ENCODE assay signal across 8 cellular contexts in genomic region chr9:107750741-107751521, GRCh38.
DNase-seq lines count a peak whose midpoint lies in the region; ATAC-seq and TF ChIP-seq lines count a peak whose summit lies in the region.

No MANE protein-coding gene starts in this region.

- WGBS in ovary, 3 donors: 3 to 6% (median 6%) methylated on average over 8 of the region's 8 CpGs

- H3K4me1 ChIP-seq in Peyer's patch: peaks cover 0 to 29% (median 0%) of the 10 kb centered on the region in 4 donors
- H3K4me1 ChIP-seq in fibroblast of lung (ENCODE audit: control insufficient read depth, extremely low read depth, insufficient read depth, low read length): peaks cover 28% of the 10 kb centered on the region
- H3K4me1 ChIP-seq in ovary (ENCODE audit: insufficient read depth): peaks cover 13% of the 10 kb centered on the region
- H3K4me1 ChIP-seq in CD8-positive, alpha-beta T cell (ENCODE audit: insufficient read depth, low read length): no peaks in the 10 kb centered on the region
- H3K4me1 ChIP-seq in effector memory CD4-positive, alpha-beta T cell (ENCODE audit: control insufficient read depth, insufficient read depth, low read length, poor library complexity, severe bottlenecking): no peaks in the 10 kb centered on the region

- H3K4me1 Mint-ChIP-seq in CD8-positive, alpha-beta T cell (ENCODE audit: low read depth): no peaks in the 10 kb centered on the region

- H3K27ac Mint-ChIP-seq in CD8-positive, alpha-beta T cell: no peak overlapping the region

- TF ChIP-seq POLR2A in Peyer's patch (IDR thresholded peaks at IDR 0.05): no peak
- no peak for TF ChIP-seq POLR2A in ovary (IDR thresholded peaks at IDR 0.05)

- H3K36me3 ChIP-seq in Peyer's patch: no peaks in the 10 kb centered on the region
- H3K36me3 ChIP-seq in fibroblast of lung (ENCODE audit: control insufficient read depth, insufficient read depth, low read length): no peaks in the 10 kb centered on the region
- H3K36me3 ChIP-seq in ovary: no peaks in the 10 kb centered on the region
- H3K36me3 ChIP-seq in CD8-positive, alpha-beta T cell (ENCODE audit: insufficient read depth, low read length): no peaks in the 10 kb centered on the region
- H3K36me3 ChIP-seq in effector memory CD4-positive, alpha-beta T cell (ENCODE audit: control insufficient read depth, insufficient read depth, low read length): no peaks in the 10 kb centered on the region

- H2AFZ ChIP-seq in fibroblast of lung (ENCODE audit: low read length): no peak overlapping the region

- no peak overlapping the region for H3K4me3 Mint-ChIP-seq in CD8-positive, alpha-beta T cell

- H4K20me1 ChIP-seq in fibroblast of lung (ENCODE audit: control insufficient read depth, extremely low read depth, insufficient read depth, low read length): no peaks in the 10 kb centered on the region

- H3K9me3 ChIP-seq in Peyer's patch (no peaks in the 10 kb centered on the region), fibroblast of lung (ENCODE audit: control insufficient read depth, insufficient read depth, low read depth, low read length) (no peaks in the 10 kb centered on the region), ovary (no peaks in the 10 kb centered on the region)
- H3K9me3 ChIP-seq in CD8-positive, alpha-beta T cell (ENCODE audit: low read length): no peaks in the 10 kb centered on the region
- no peaks in the 10 kb centered on the region for H3K9me3 ChIP-seq in effector memory CD4-positive, alpha-beta T cell (ENCODE audit: control insufficient read depth, low read length)

- TF ChIP-seq CTCF in Peyer's patch (IDR thresholded peaks at IDR 0.05): no peak
- TF ChIP-seq CTCF in fibroblast of lung (conservative IDR thresholded peaks at IDR 0.05 in 1 of 2, IDR thresholded peaks at IDR 0.05 in 1 of 2; ENCODE audit: low read depth in 1 of 2, low read length in 2 of 2): no peak
- TF ChIP-seq CTCF in ovary (IDR thresholded peaks at IDR 0.05): no peak
- no peak for TF ChIP-seq CTCF in CD8-positive, alpha-beta T cell (IDR thresholded peaks at IDR 0.05)

- H3K9ac ChIP-seq in fibroblast of lung (ENCODE audit: insufficient read depth, low read length): no peak overlapping the region

- H3K4me3 ChIP-seq in Peyer's patch: no peak overlapping the region
- H3K4me3 ChIP-seq in fibroblast of lung (replicated peaks in 1 of 4; ENCODE audit: control extremely low read depth in 1 of 4, insufficient read depth in 1 of 4, low read depth in 3 of 4, low read length in 4 of 4): no peak overlapping the region
- H3K4me3 ChIP-seq in ovary: no peak overlapping the region
- no peak overlapping the region for H3K4me3 ChIP-seq in CD8-positive, alpha-beta T cell (ENCODE audit: low read depth, low read length)
- H3K4me3 ChIP-seq in effector memory CD4-positive, alpha-beta T cell (ENCODE audit: insufficient read depth, low read depth, low read length, poor library complexity, severe bottlenecking): no peak overlapping the region

- H3K27me3 Mint-ChIP-seq in CD8-positive, alpha-beta T cell (ENCODE audit: low read depth): no peaks in the 10 kb centered on the region

- intact Hi-C loops in ovary (cut with DNase I): loop anchor here in 1 of 4 donors (5.0 kb wide), 2 partner anchors 114 to 264 kb away; partner anchors contain the start of gene KLF4
- intact Hi-C loops in CD8-positive, alpha-beta T cell (cut with DNase I, micrococcal nuclease): no loop called here

- peak; percentile 38 for TF ChIP-seq EP300 in ovary (IDR thresholded peaks at IDR 0.05)

- CTCF ChIA-PET in CD8-positive, alpha-beta T cell (lab: Charles Lee): interaction anchor here (0.7 kb wide), 1 partner anchor 1751 kb away, joined by 3 read pairs; no protein-coding TSS in a partner anchor

- POLR2A ChIA-PET in CD8-positive, alpha-beta T cell (lab: Charles Lee): no interaction called here

- ATAC-seq in CD8-positive, alpha-beta T cell: no peak
- ATAC-seq in GM21367 (IDR thresholded peaks at IDR 0.05; ENCODE audit: unreplicated experiment): no peak

- H3K27ac ChIP-seq in Peyer's patch: peak overlapping the region; percentile 46 to 82 (median 69)
- peak overlapping the region; percentile 79 for H3K27ac ChIP-seq in fibroblast of lung (ENCODE audit: insufficient read depth, low read length)
- H3K27ac ChIP-seq in ovary: peak overlapping the region; percentile 9 to 88
- H3K27ac ChIP-seq in CD8-positive, alpha-beta T cell (ENCODE audit: low read depth, low read length): no peak overlapping the region
- H3K27ac ChIP-seq in effector memory CD4-positive, alpha-beta T cell (ENCODE audit: insufficient read depth, low read length, poor library complexity, severe bottlenecking): no peak overlapping the region

- no peaks in the 10 kb centered on the region for H3K36me3 Mint-ChIP-seq in CD8-positive, alpha-beta T cell

- H3K27me3 ChIP-seq in Peyer's patch (no peaks in the 10 kb centered on the region), fibroblast of lung (ENCODE audit: control insufficient read depth, insufficient read depth, low read length) (no peaks in the 10 kb centered on the region), ovary (no peaks in the 10 kb centered on the region)
- no peaks in the 10 kb centered on the region for H3K27me3 ChIP-seq in CD8-positive, alpha-beta T cell (ENCODE audit: insufficient read depth, low read length)
- H3K27me3 ChIP-seq in effector memory CD4-positive, alpha-beta T cell (replicated peaks; ENCODE audit: control insufficient read depth, insufficient read depth, low read length, poor library complexity, severe bottlenecking): no peaks in the 10 kb centered on the region

- H3K9me3 Mint-ChIP-seq in CD8-positive, alpha-beta T cell: no peaks in the 10 kb centered on the region

- peak; percentile 78 for DNase-seq in G401 (ENCODE audit: low spot score)
- peak in 2 of 3 donors; percentile 25 to 82 for DNase-seq in Peyer's patch
- peak; percentile 98 to 100 for DNase-seq in fibroblast of lung (ENCODE audit: low read depth in 2 of 2)
- peak; percentile 85 to 94 (median 88) for DNase-seq in ovary
- DNase-seq in NCI-H146 treated with DMSO at 0.1 percent for 48 hours (lab: John Stamatoyannopoulos, UW; ENCODE audit: unreplicated experiment): no peak
- DNase-seq in CD8-positive, alpha-beta T cell: no peak
- DNase-seq in effector memory CD4-positive, alpha-beta T cell: no peak

- no peak overlapping the region for H3K4me2 ChIP-seq in fibroblast of lung (ENCODE audit: extremely low read depth, insufficient read depth, low read length)

- H3K79me2 ChIP-seq in fibroblast of lung (ENCODE audit: control insufficient read depth, insufficient read depth, low read length): no peaks in the 10 kb centered on the region

- in situ Hi-C loops in G401 (cut with HindIII; ENCODE audit: low sequenced_read_pairs): no loop called here

Comparison
In these comparisons a context has a peak if more than half of its experiments do, and no peak if none do; other contexts are left out.
1. DNase-seq: peak in G401 (single experiment), Peyer's patch (2 of 3), fibroblast of lung (2 of 2) and ovary (5 of 5); none in NCI-H146 treated with DMSO at 0.1 percent for 48 hours (single experiment), CD8-positive, alpha-beta T cell (0 of 7) and effector memory CD4-positive, alpha-beta T cell (0 of 3).
2. H3K27ac ChIP-seq: peak in Peyer's patch (4 of 4), fibroblast of lung (single experiment) and ovary (2 of 2); none in CD8-positive, alpha-beta T cell (single experiment) and effector memory CD4-positive, alpha-beta T cell (single experiment).